2 cellular contexts compared by ENCODE assay signal in genomic region chr3:193848547-193848946, GRCh38.
TF ChIP-seq lines count a peak whose summit lies in the region.

No MANE protein-coding gene starts in this region.

TF ChIP-seq in HepG2, 621 proteins besides CTCF, POLR2A, EP300 and RAD21:
- TF ChIP-seq, protein P1, sequence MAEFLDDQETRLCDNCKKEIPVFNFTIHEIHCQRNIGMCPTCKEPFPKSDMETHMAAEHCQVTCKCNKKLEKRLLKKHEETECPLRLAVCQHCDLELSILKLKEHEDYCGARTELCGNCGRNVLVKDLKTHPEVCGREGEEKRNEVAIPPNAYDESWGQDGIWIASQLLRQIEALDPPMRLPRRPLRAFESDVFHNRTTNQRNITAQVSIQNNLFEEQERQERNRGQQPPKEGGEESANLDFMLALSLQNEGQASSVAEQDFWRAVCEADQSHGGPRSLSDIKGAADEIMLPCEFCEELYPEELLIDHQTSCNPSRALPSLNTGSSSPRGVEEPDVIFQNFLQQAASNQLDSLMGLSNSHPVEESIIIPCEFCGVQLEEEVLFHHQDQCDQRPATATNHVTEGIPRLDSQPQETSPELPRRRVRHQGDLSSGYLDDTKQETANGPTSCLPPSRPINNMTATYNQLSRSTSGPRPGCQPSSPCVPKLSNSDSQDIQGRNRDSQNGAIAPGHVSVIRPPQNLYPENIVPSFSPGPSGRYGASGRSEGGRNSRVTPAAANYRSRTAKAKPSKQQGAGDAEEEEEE (CRISPR knock-in tag; IDR thresholded peaks at IDR 0.05; ENCODE audit: borderline replicate concordance), result no peak
- TF ChIP-seq E2F1 (CRISPR knock-in tag; IDR thresholded peaks at IDR 0.05) (no peak), PRDM10 (CRISPR knock-in tag; IDR thresholded peaks at IDR 0.05; ENCODE audit: low read depth) (no peak), MAFK (conservative IDR thresholded peaks at IDR 0.05 in 1 of 2, IDR thresholded peaks at IDR 0.05 in 1 of 2; ENCODE audit: low read length in 2 of 2) (peak; percentile 14 to 36; a peak in 1 of 4 replicates), MED13 (CRISPR knock-in tag; IDR thresholded peaks at IDR 0.05) (no peak)

TF ChIP-seq in K562, 482 proteins besides CTCF, POLR2A, EP300 and RAD21 (continued from another document):
- TF ChIP-seq, protein P2, sequence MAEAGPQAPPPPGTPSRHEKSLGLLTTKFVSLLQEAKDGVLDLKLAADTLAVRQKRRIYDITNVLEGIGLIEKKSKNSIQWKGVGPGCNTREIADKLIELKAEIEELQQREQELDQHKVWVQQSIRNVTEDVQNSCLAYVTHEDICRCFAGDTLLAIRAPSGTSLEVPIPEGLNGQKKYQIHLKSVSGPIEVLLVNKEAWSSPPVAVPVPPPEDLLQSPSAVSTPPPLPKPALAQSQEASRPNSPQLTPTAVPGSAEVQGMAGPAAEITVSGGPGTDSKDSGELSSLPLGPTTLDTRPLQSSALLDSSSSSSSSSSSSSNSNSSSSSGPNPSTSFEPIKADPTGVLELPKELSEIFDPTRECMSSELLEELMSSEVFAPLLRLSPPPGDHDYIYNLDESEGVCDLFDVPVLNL (CRISPR knock-in tag; IDR thresholded peaks at IDR 0.05; ENCODE audit: low read depth), result no peak
TF ChIP-seq in K562: peak in this region for 2.
